ENCODE assay signal across 1 cellular context in genomic region chr1:235902638-235903542, GRCh38.
A peak's percentile ranks its signal among the peaks of the same experiment; 100 is the strongest.
TF ChIP-seq lines count a peak whose summit lies in the region.

No MANE protein-coding gene starts in this region.

TF ChIP-seq in HEK293, 187 proteins besides CTCF, POLR2A, EP300 and RAD21 (continued from another document):
- 0 out of 2 replicates have a peak, but pooled peaks have one; percentile 40 for TF ChIP-seq ZNF398 (tag by site-specific recombination; IDR thresholded peaks at IDR 0.05)
- no peak for TF ChIP-seq ZNF114 (tag by site-specific recombination; IDR thresholded peaks at IDR 0.05)
- TF ChIP-seq PATZ1 (tag by site-specific recombination; IDR thresholded peaks at IDR 0.05) = peak; percentile 39; the same call in 1 of the 2 replicates
- peak; percentile 83 for TF ChIP-seq SP7 (tag by site-specific recombination; IDR thresholded peaks at IDR 0.05)
- peak; percentile 70; the same call in 1 of the 2 replicates for TF ChIP-seq TRIM28 (IDR thresholded peaks at IDR 0.05; ENCODE audit: borderline replicate concordance, low read length)
- no peak for TF ChIP-seq ZBTB48 (tag by site-specific recombination; IDR thresholded peaks at IDR 0.05)
- TF ChIP-seq ZNF514 (tag by site-specific recombination; IDR thresholded peaks at IDR 0.05) = no peak
- peak; percentile 44; the same call in 1 of the 2 replicates for TF ChIP-seq GLIS2 (tag by site-specific recombination; IDR thresholded peaks at IDR 0.05)
